Comparison of ENCODE assay signal across 13 cellular contexts in genomic region chr19:13024958-13025653, GRCh38. TPM values are rescaled to one million over a fixed set of nuclear protein-coding genes. Genes with fewer than 3 reads are reported as not detected.
DNase-seq lines count a peak whose midpoint lies in the region; ATAC-seq, FAIRE-seq and TF ChIP-seq lines count a peak whose summit lies in the region.
"Had no signal": no experiment of that assay in that cellular context is flagged by ENCODE, and none has a peak within 500 bp of the region (broad histone marks: within the 10 kb centered on the region; RNA-seq: fewer than 3 reads in every experiment).

No MANE protein-coding gene starts in this region.

- H3K36me3 ChIP-seq in SK-N-MC (ENCODE audit: insufficient read depth, low read length) (peaks cover 25% of the 10 kb centered on the region), small intestine (ENCODE audit: control insufficient read depth in 2 of 2, insufficient read depth in 2 of 2, low read length in 2 of 2) (no peaks in the 10 kb centered on the region), kidney (ENCODE audit: control insufficient read depth in 1 of 2, insufficient read depth in 2 of 2, low read length in 2 of 2) (peaks cover 0 to 2% of the 10 kb centered on the region in 2 donors)

- peak overlapping the region; percentile 85; the same call in 1 of the 2 replicates for H3K27ac ChIP-seq in SK-N-MC
- peak overlapping the region in 1 of 2 donors; percentile 17 for H3K27ac ChIP-seq in small intestine (ENCODE audit: low read depth in 1 of 2, low read length in 1 of 2)
- H3K27ac ChIP-seq in kidney (ENCODE audit: low read depth in 2 of 2, low read length in 2 of 2), result no peak overlapping the region

- H3K9ac ChIP-seq in SK-N-MC (ENCODE audit: insufficient read length), result peak overlapping the region; percentile 76
- peak overlapping the region in 1 of 2 donors; percentile 19 for H3K9ac ChIP-seq in kidney (ENCODE audit: low read length in 2 of 2)

- H3K4me3 Mint-ChIP-seq in glutamatergic neuron (ENCODE audit: unreplicated experiment), result peak overlapping the region; percentile 84
- H3K4me3 Mint-ChIP-seq: neural crest cell had no signal

- H3K4me3 ChIP-seq in SK-N-MC, result peak overlapping the region; percentile 71
- H3K4me3 ChIP-seq in small intestine (ENCODE audit: low read depth in 1 of 2, low read length in 2 of 2), result peak overlapping the region in 1 of 2 donors; percentile 40
- no peak overlapping the region for H3K4me3 ChIP-seq in kidney (ENCODE audit: low read length in 2 of 2)

- no peak for ATAC-seq in GM18858 (IDR thresholded peaks at IDR 0.05; ENCODE audit: unreplicated experiment)

- no peaks in the 10 kb centered on the region for H3K9me3 ChIP-seq in SK-N-MC (ENCODE audit: low read depth, low read length)
- no peaks in the 10 kb centered on the region for H3K9me3 ChIP-seq in small intestine (ENCODE audit: control insufficient read depth, low read depth)
- no peaks in the 10 kb centered on the region for H3K9me3 ChIP-seq in kidney (ENCODE audit: control insufficient read depth in 1 of 2, low read length in 2 of 2)

- no peaks in the 10 kb centered on the region for H3K36me3 Mint-ChIP-seq in glutamatergic neuron (ENCODE audit: unreplicated experiment)

- TF ChIP-seq CTCF in glutamatergic neuron (IDR thresholded peaks at IDR 0.05; ENCODE audit: partially characterized antibody, unreplicated experiment) (no peak), kidney (IDR thresholded peaks at IDR 0.05; ENCODE audit: borderline replicate concordance, extremely low read depth, insufficient read depth) (no peak)

- intact Hi-C loops in kidney (cut with DNase I), result no loop called here

- peak; percentile 18 for DNase-seq in DMS53 treated with DMSO at 0.1 percent for 48 hours (lab: John Stamatoyannopoulos, UW; ENCODE audit: unreplicated experiment)
- no peak for DNase-seq in SK-N-MC (ENCODE audit: low read depth, low spot score)
- no peak for DNase-seq in glutamatergic neuron
- DNase-seq in small intestine, result peak; percentile 54
- DNase-seq in putamen (ENCODE audit: low spot score), result no peak
- DNase-seq in NOMO-1 treated with DMSO at 0.1 percent for 48 hours (lab: John Stamatoyannopoulos, UW; ENCODE audit: unreplicated experiment), result no peak
- no peak for DNase-seq in kidney
- DNase-seq: OCI-M1, trophoblast cell had no signal

- peak overlapping the region; percentile 8 for H3K27ac Mint-ChIP-seq in glutamatergic neuron (ENCODE audit: unreplicated experiment)

- H3K27me3 Mint-ChIP-seq in glutamatergic neuron (ENCODE audit: unreplicated experiment), result peaks cover 36% of the 10 kb centered on the region

- no peaks in the 10 kb centered on the region for H3K27me3 ChIP-seq in small intestine (ENCODE audit: control insufficient read depth in 2 of 2, insufficient read depth in 2 of 2, low read length in 2 of 2)

- H3K4me1 ChIP-seq in small intestine (ENCODE audit: control insufficient read depth in 2 of 2, insufficient read depth in 1 of 2, low read depth in 1 of 2, low read length in 1 of 2) (peaks cover 0 to 6% of the 10 kb centered on the region in 2 donors), kidney (ENCODE audit: control insufficient read depth in 1 of 2, insufficient read depth in 1 of 2, low read depth in 1 of 2, low read length in 2 of 2) (peaks cover 8 to 26% of the 10 kb centered on the region in 2 donors)

- H3K4me1 Mint-ChIP-seq in glutamatergic neuron (ENCODE audit: low read depth, unreplicated experiment), result peaks cover 31% of the 10 kb centered on the region
- H3K4me1 Mint-ChIP-seq: neural crest cell had no signal

- H3K9me3 Mint-ChIP-seq in glutamatergic neuron (ENCODE audit: unreplicated experiment), result peaks cover 18% of the 10 kb centered on the region
- H3K9me3 Mint-ChIP-seq: activated naive CD4-positive, alpha-beta T cell treated with anti-CD3 and anti-CD28 coated beads, Interleukin-2, amount 50 U/mL, for 24 hours; neural crest cell had no signal

- no peak for FAIRE-seq in small intestine (lab: Jason Lieb, UNC)
- FAIRE-seq in kidney (lab: Jason Lieb, UNC), result no peak
- FAIRE-seq: GM12878 had no signal

- 10 to 38% (median 28%) methylated on average over 41 to 45 of the region's 45 CpGs for WGBS in small intestine, 3 donors

RNA-seq across cellular contexts. Expression of gene NFIX, which starts 29.8 kb away (rescaled TPM):
- total RNA-seq in glutamatergic neuron (ENCODE audit: unreplicated experiment), result 2.4 TPM
- polyA plus RNA-seq in small intestine, result 10 to 100 TPM in 1 of 3 donors, 1 to 10 TPM in 2; 2.9 to 31.4 (median 8.9) TPM
- total RNA-seq in kidney, result 65.0 TPM
- 4.3 TPM for polyA plus RNA-seq in kidney (ENCODE audit: insufficient read depth, low read depth, low replicate concordance)

RNA-seq across cellular contexts. Expression of gene DAND5, which starts 55.7 kb away (rescaled TPM):
- 0.44 TPM for total RNA-seq in glutamatergic neuron (ENCODE audit: unreplicated experiment)
- polyA plus RNA-seq in small intestine, result under 1 TPM in 1 of 3 donors, not detected in 2; 0.16 TPM
- total RNA-seq in kidney, result not detected
- polyA plus RNA-seq in kidney (ENCODE audit: insufficient read depth, low read depth, low replicate concordance), result not detected
- total RNA-seq: neural crest cell had no signal

Comparison
In these comparisons a context has a peak if more than half of its experiments do, and no peak if none do; other contexts are left out.
1. DNase-seq: peak in DMS53 treated with DMSO at 0.1 percent for 48 hours (single experiment) and small intestine (single experiment); none in SK-N-MC (single experiment), glutamatergic neuron (single experiment), putamen (single experiment), NOMO-1 treated with DMSO at 0.1 percent for 48 hours (single experiment) and kidney (single experiment).
2. RNA of gene NFIX, which starts 29.8 kb away (total RNA-seq): 65.0 TPM in kidney (single experiment); 2.4 TPM in glutamatergic neuron (single experiment); every median in the first group is over 10 times any median in the second.